In genomic region chr16:25896412-25896811, GRCh38 we compare ENCODE assay signal across 17 cellular contexts.
DNase-seq lines count a peak whose midpoint lies in the region; ATAC-seq and TF ChIP-seq lines count a peak whose summit lies in the region.
"Had no signal": no experiment of that assay in that cellular context is flagged by ENCODE, and none has a peak within 500 bp of the region (broad histone marks: within the 10 kb centered on the region; RNA-seq: fewer than 3 reads in every experiment).

No MANE protein-coding gene starts in this region.

- H3K36me3 Mint-ChIP-seq in nephron (ENCODE audit: low read depth) = no peaks in the 10 kb centered on the region

- H3K4me3 Mint-ChIP-seq in nephron = no peak overlapping the region

- no peak for ATAC-seq in omental fat pad (ENCODE audit: low FRiP score)
- ATAC-seq: HCT116, PC-3, Right ventricle myocardium inferior had no signal

- peak overlapping the region; percentile 44 to 80 (median 68) for H3K27ac Mint-ChIP-seq in nephron

- H3K4me1 Mint-ChIP-seq in nephron = peaks cover 37% of the 10 kb centered on the region

- H3K9me3 Mint-ChIP-seq in nephron = peaks cover 6% of the 10 kb centered on the region

- DNase-seq in DMS153 (lab: John Stamatoyannopoulos, UW) = peak; percentile 26
- no peak for DNase-seq in DMS153 treated with DMSO at 0.1 percent for 48 hours (lab: John Stamatoyannopoulos, UW; ENCODE audit: unreplicated experiment)
- DNase-seq in SHP77 (lab: John Stamatoyannopoulos, UW) = peak; percentile 26 to 37
- DNase-seq in COR-L47 (lab: John Stamatoyannopoulos, UW) = no peak
- DNase-seq in NCI-H446 (lab: John Stamatoyannopoulos, UW) = no peak
- DNase-seq in omental fat pad (ENCODE audit: low spot score) = no peak
- DNase-seq: DMS79 treated with DMSO at 0.1 percent for 48 hours, GF-D8, NCI-H1092, NCI-H146, NCI-H2029 treated with DMSO at 0.1 percent for 48 hours, NCI-H69, PC-3, T-helper 1 cell had no signal

- TF ChIP-seq CTCF in nephron (IDR thresholded peaks at IDR 0.05; ENCODE audit: unreplicated experiment in 3 of 3) (no peak), omental fat pad (IDR thresholded peaks at IDR 0.05) (no peak)

- H3K27me3 Mint-ChIP-seq in nephron (ENCODE audit: low read depth) = peaks cover 5% of the 10 kb centered on the region

Comparison
In these comparisons a context has a peak if more than half of its experiments do, and no peak if none do; other contexts are left out.
1. DNase-seq: peak in DMS153 (single experiment) and SHP77 (2 of 2); none in DMS153 treated with DMSO at 0.1 percent for 48 hours (single experiment), COR-L47 (single experiment), NCI-H446 (0 of 2) and omental fat pad (single experiment).